Comparison of ENCODE assay signal across 31 cellular contexts in genomic region chr19:17572640-17573039, GRCh38.
"Had no signal": no experiment of that assay in that cellular context is flagged by ENCODE, and none has a peak within 500 bp of the region (broad histone marks: within the 10 kb centered on the region; RNA-seq: fewer than 3 reads in every experiment).

No MANE protein-coding gene starts in this region.

- ATAC-seq: activated T-cell treated with anti-CD3 and anti-CD28 coated beads, Interleukin-2, amount 50 U/mL, for 4 hours; body of pancreas; effector memory CD8-positive, alpha-beta T cell; heart left ventricle; left colon; psoas muscle; stimulated activated memory B cell treated with anti-CD40 and anti-IgM and Interleukin-4, amounts not matched to agents 10 μg/mL and 1 μg/mL and 100 μg/mL, for 72 hours; T-helper 17 cell; WTC11 had no signal

- H3K4me3 Mint-ChIP-seq: activated naive CD8-positive, alpha-beta T cell; activated T-cell treated with anti-CD3 and anti-CD28 coated beads, Interleukin-2, amount 50 U/mL, for 4 hours; effector memory CD8-positive, alpha-beta T cell; immature natural killer cell; mesothelial cell of epicardium; nephron progenitor cell; stimulated activated memory B cell treated with anti-CD40 and anti-IgM and Interleukin-4, amounts not matched to agents 10 μg/mL and 1 μg/mL and 100 μg/mL, for 72 hours; T-helper 17 cell; WTC11 had no signal

- H3K27ac ChIP-seq: body of pancreas, colonic mucosa, dorsolateral prefrontal cortex, heart left ventricle, parathyroid adenoma, psoas muscle, sigmoid colon, tibial nerve had no signal

- H2AFZ ChIP-seq: parathyroid adenoma had no signal

- H3K27ac Mint-ChIP-seq: activated naive CD8-positive, alpha-beta T cell; activated T-helper 2 cell treated with anti-CD3 and anti-CD28 coated beads, Interferon-gamma antibody, Interleukin-2, Interleukin-4, amounts not matched to agents 10 μg/mL and 5 μg/mL and 100 μg/mL, durations not matched to agents 14 hours and 24 hours and 36 hours; immature natural killer cell; mesothelial cell of epicardium; nephron progenitor cell; stimulated activated memory B cell treated with anti-CD40 and anti-IgM and Interleukin-4, amounts not matched to agents 10 μg/mL and 1 μg/mL and 100 μg/mL, for 72 hours; T-helper 17 cell; WTC11 had no signal

- H3K4me1 ChIP-seq: body of pancreas, colonic mucosa, parathyroid adenoma, psoas muscle had no signal

- H3K27me3 ChIP-seq: body of pancreas, colonic mucosa, dorsolateral prefrontal cortex, heart left ventricle, sigmoid colon, tibial nerve had no signal

- H3K4me3 ChIP-seq: body of pancreas, colonic mucosa, dorsolateral prefrontal cortex, heart left ventricle, psoas muscle, sigmoid colon, tibial nerve had no signal

- H3K9me3 ChIP-seq: body of pancreas, colonic mucosa, heart left ventricle, psoas muscle, sigmoid colon, tibial nerve had no signal

- H3K9me3 Mint-ChIP-seq: activated T-cell treated with anti-CD3 and anti-CD28 coated beads, Interleukin-2, amount 50 U/mL, for 4 hours; activated T-helper 2 cell treated with anti-CD3 and anti-CD28 coated beads, Interferon-gamma antibody, Interleukin-2, Interleukin-4, amounts not matched to agents 10 μg/mL and 5 μg/mL and 100 μg/mL, durations not matched to agents 14 hours and 24 hours and 36 hours; effector memory CD8-positive, alpha-beta T cell; immature natural killer cell; mesothelial cell of epicardium; naive B cell; nephron progenitor cell; stimulated activated memory B cell treated with anti-CD40 and anti-IgM and Interleukin-4, amounts not matched to agents 10 μg/mL and 1 μg/mL and 100 μg/mL, for 72 hours; WTC11 had no signal

- H3K27me3 Mint-ChIP-seq: activated naive CD8-positive, alpha-beta T cell; effector memory CD8-positive, alpha-beta T cell; naive B cell; stimulated activated memory B cell treated with anti-CD40 and anti-IgM and Interleukin-4, amounts not matched to agents 10 μg/mL and 1 μg/mL and 100 μg/mL, for 72 hours; T-helper 17 cell had no signal

- DNase-seq: activated CD4-positive, alpha-beta T cell treated with anti-CD3 and anti-CD28 coated beads, Interleukin-2, amount 50 U/mL, for 4 hours; activated CD8-positive, alpha-beta memory T cell treated with anti-CD3 and anti-CD28 coated beads, Interleukin-2, amount 50 U/mL, for 48 hours; activated T-cell treated with anti-CD3 and anti-CD28 coated beads, Interleukin-2, amount 50 U/mL, for 4 hours; aorta; body of pancreas; cerebellar nuclear complex; colonic mucosa; dorsolateral prefrontal cortex; effector memory CD8-positive, alpha-beta T cell; heart left ventricle; hypothalamus; immature natural killer cell; kidney; left colon; mammary epithelial cell; naive B cell; nephron progenitor cell; nucleus accumbens; psoas muscle; sigmoid colon; small intestine; stimulated activated CD4-positive, alpha-beta T cell treated with anti-CD3 and anti-CD28 coated beads, Interleukin-4, amount 100 ng/mL, for 24 hours; T-helper 17 cell; T1000 had no signal
